Comparison of ENCODE assay signal across 14 cellular contexts in genomic region chr14:105472496-105472991, GRCh38. TPM values are rescaled to one million over a fixed set of nuclear protein-coding genes. Genes with fewer than 3 reads are reported as not detected.
DNase-seq lines count a peak whose midpoint lies in the region; ATAC-seq and TF ChIP-seq lines count a peak whose summit lies in the region.
"Had no signal": no experiment of that assay in that cellular context is flagged by ENCODE, and none has a peak within 500 bp of the region (broad histone marks: within the 10 kb centered on the region; RNA-seq: fewer than 3 reads in every experiment).

No MANE protein-coding gene starts in this region.

- H3K9me2 ChIP-seq in SK-N-SH: no peaks in the 10 kb centered on the region

- CTCF ChIA-PET in SK-N-SH (lab: Yijun Ruan, JAX): interaction anchor here (0.9 to 8.1 kb wide), 12 partner anchors 11 to 107 kb away, joined by 3 to 137 read pairs (median 6); partner anchors contain the start of genes CRIP1 and TEDC1

- peaks cover 27% of the 10 kb centered on the region for H3K79me2 ChIP-seq in SK-N-SH (ENCODE audit: insufficient read depth)

- no peak for TF ChIP-seq EP300 in SK-N-SH (IDR thresholded peaks at IDR 0.05; ENCODE audit: borderline replicate concordance in 1 of 2, low read depth in 1 of 2, low read length in 1 of 2)

- intact Hi-C loops in aorta (cut with DNase I): no loop called here
- intact Hi-C loops in activated T-helper 2 cell treated with anti-CD3 and anti-CD28 coated beads, Interferon-gamma antibody, Interleukin-2, Interleukin-4, amounts not matched to agents 10 μg/mL and 5 μg/mL and 100 μg/mL, durations not matched to agents 14 hours and 24 hours and 36 hours (cut with micrococcal nuclease): no loop called here

- H3K4me3 Mint-ChIP-seq in activated T-helper 2 cell treated with anti-CD3 and anti-CD28 coated beads, Interferon-gamma antibody, Interleukin-2, Interleukin-4, amounts not matched to agents 10 μg/mL and 5 μg/mL and 100 μg/mL, durations not matched to agents 14 hours and 24 hours and 36 hours (ENCODE audit: low read depth): no peak overlapping the region

- no peaks in the 10 kb centered on the region for H3K9me3 Mint-ChIP-seq in activated T-helper 2 cell treated with anti-CD3 and anti-CD28 coated beads, Interferon-gamma antibody, Interleukin-2, Interleukin-4, amounts not matched to agents 10 μg/mL and 5 μg/mL and 100 μg/mL, durations not matched to agents 14 hours and 24 hours and 36 hours

- DNase-seq in SK-N-SH (peak; percentile 72), aorta (peak; percentile 71 to 91), SW480 (ENCODE audit: low spot score) (no peak), activated gamma-delta T cell treated with Interleukin-2 at 50 U/mL for 16 hours (no peak)
- DNase-seq in activated T-helper 2 cell treated with anti-CD3 and anti-CD28 coated beads, Interferon-gamma antibody, Interleukin-2, Interleukin-4, amounts not matched to agents 10 μg/mL and 5 μg/mL and 100 μg/mL, durations not matched to agents 14 hours and 24 hours and 36 hours (ENCODE audit: low spot score): no peak
- DNase-seq: ACHN; activated T-cell treated with anti-CD3 and anti-CD28 coated beads, Interleukin-2, amount 50 U/mL, for 1 hour; DMS153; NCI-H524; SIG-M5 had no signal

- no peaks in the 10 kb centered on the region for H3K27me3 ChIP-seq in SK-N-SH (ENCODE audit: insufficient read depth)
- no peaks in the 10 kb centered on the region for H3K27me3 ChIP-seq in esophagus (ENCODE audit: control insufficient read depth in 1 of 2, insufficient read depth in 2 of 2, low read length in 2 of 2)
- peaks cover 7% of the 10 kb centered on the region for H3K27me3 ChIP-seq in mucosa of stomach (ENCODE audit: control insufficient read depth, insufficient read depth, low read length)
- H3K27me3 ChIP-seq in aorta (ENCODE audit: control insufficient read depth in 1 of 2, insufficient read depth in 2 of 2, low read length in 1 of 2): no peaks in the 10 kb centered on the region

- H3K4me2 ChIP-seq in SK-N-SH: no peak overlapping the region; the same call in 1 of the 2 replicates

- no peak overlapping the region for H3K9ac ChIP-seq in SK-N-SH
- H3K9ac ChIP-seq in mucosa of stomach (ENCODE audit: low read length): peak overlapping the region; percentile 43

- peaks cover 20% of the 10 kb centered on the region for H3K27me3 Mint-ChIP-seq in activated T-helper 2 cell treated with anti-CD3 and anti-CD28 coated beads, Interferon-gamma antibody, Interleukin-2, Interleukin-4, amounts not matched to agents 10 μg/mL and 5 μg/mL and 100 μg/mL, durations not matched to agents 14 hours and 24 hours and 36 hours (ENCODE audit: low read depth)

- H3K4me1 Mint-ChIP-seq in activated T-helper 2 cell treated with anti-CD3 and anti-CD28 coated beads, Interferon-gamma antibody, Interleukin-2, Interleukin-4, amounts not matched to agents 10 μg/mL and 5 μg/mL and 100 μg/mL, durations not matched to agents 14 hours and 24 hours and 36 hours (ENCODE audit: low read depth): peaks cover 3% of the 10 kb centered on the region

- peaks cover 18 to 74% of the 10 kb centered on the region in 2 experiments; a peak in 3 of 4 replicates for H3K4me1 ChIP-seq in SK-N-SH (ENCODE audit: control insufficient read depth in 1 of 2, insufficient read depth in 2 of 2, low read depth in 1 of 2, low read length in 1 of 2)
- peaks cover 20 to 62% of the 10 kb centered on the region in 2 donors for H3K4me1 ChIP-seq in esophagus (ENCODE audit: control insufficient read depth in 2 of 2, insufficient read depth in 2 of 2, low read length in 1 of 2)
- H3K4me1 ChIP-seq in mucosa of stomach (ENCODE audit: control insufficient read depth, insufficient read depth, low read length): peaks cover 60% of the 10 kb centered on the region
- no peaks in the 10 kb centered on the region for H3K4me1 ChIP-seq in aorta (ENCODE audit: control insufficient read depth in 1 of 2, insufficient read depth in 2 of 2, low read length in 2 of 2)

- peaks cover 0 to 26% of the 10 kb centered on the region in 2 experiments for H3K36me3 ChIP-seq in SK-N-SH (replicated peaks in 1 of 2; ENCODE audit: control insufficient read depth in 1 of 2, insufficient read depth in 2 of 2, low read length in 1 of 2)
- peaks cover 0 to 3% of the 10 kb centered on the region in 2 donors for H3K36me3 ChIP-seq in esophagus (ENCODE audit: control insufficient read depth in 2 of 2, insufficient read depth in 2 of 2, low read length in 1 of 2)
- H3K36me3 ChIP-seq in mucosa of stomach (ENCODE audit: control insufficient read depth, insufficient read depth, low read length): no peaks in the 10 kb centered on the region
- H3K36me3 ChIP-seq in aorta (ENCODE audit: control insufficient read depth in 1 of 2, insufficient read depth in 2 of 2, low read length in 1 of 2): no peaks in the 10 kb centered on the region

- H3K27ac ChIP-seq in SK-N-SH (ENCODE audit: low read depth in 2 of 2, low read length in 1 of 2): peak overlapping the region in 1 of 2 experiments; percentile 99; a peak in 2 of 4 replicates
- H3K27ac ChIP-seq in esophagus (ENCODE audit: low read depth in 2 of 2, low read length in 1 of 2): peak overlapping the region; percentile 91 to 93
- peak overlapping the region; percentile 8 to 81 for H3K27ac ChIP-seq in aorta (ENCODE audit: low read depth in 1 of 2, low read length in 2 of 2)

- peaks cover 5% of the 10 kb centered on the region for H3K36me3 Mint-ChIP-seq in activated T-helper 2 cell treated with anti-CD3 and anti-CD28 coated beads, Interferon-gamma antibody, Interleukin-2, Interleukin-4, amounts not matched to agents 10 μg/mL and 5 μg/mL and 100 μg/mL, durations not matched to agents 14 hours and 24 hours and 36 hours (ENCODE audit: low read depth)

- no peak for TF ChIP-seq CTCF in SK-N-SH (IDR thresholded peaks at IDR 0.05)

- H3K4me3 ChIP-seq in SK-N-SH (ENCODE audit: low read depth in 2 of 2, low read length in 1 of 2): no peak overlapping the region
- no peak overlapping the region for H3K4me3 ChIP-seq in esophagus (ENCODE audit: low read depth in 1 of 2, low read length in 2 of 2)
- no peak overlapping the region for H3K4me3 ChIP-seq in mucosa of stomach (ENCODE audit: low read length)
- H3K4me3 ChIP-seq in aorta (ENCODE audit: low read length in 2 of 2): no peak overlapping the region

- POLR2A ChIA-PET in SK-N-SH (lab: Yijun Ruan, JAX): interaction anchor here (0.7 to 3.2 kb wide), 5 partner anchors 8 to 30 kb away, joined by 3 to 16 read pairs (median 3); no protein-coding TSS in a partner anchor

- no peaks in the 10 kb centered on the region for H3K9me3 ChIP-seq in SK-N-SH
- no peaks in the 10 kb centered on the region for H3K9me3 ChIP-seq in esophagus (ENCODE audit: control insufficient read depth in 2 of 2, insufficient read depth in 1 of 2, low read depth in 1 of 2, low read length in 1 of 2)
- H3K9me3 ChIP-seq in mucosa of stomach (ENCODE audit: control insufficient read depth, low read length): no peaks in the 10 kb centered on the region
- no peaks in the 10 kb centered on the region for H3K9me3 ChIP-seq in aorta (ENCODE audit: control insufficient read depth, low read length)

- H4K20me1 ChIP-seq in SK-N-SH (ENCODE audit: insufficient read depth): peaks cover 6% of the 10 kb centered on the region; the same call in 1 of the 2 replicates

- no peak for TF ChIP-seq RAD21 in SK-N-SH (IDR thresholded peaks at IDR 0.05; ENCODE audit: low read length)

- no peak for ATAC-seq in SK-N-SH treated with all-trans-retinoic acid at 6 μM for 48 hours
- peak; percentile 0 for ATAC-seq in aorta (ENCODE audit: low FRiP score)
- ATAC-seq: activated CD4-positive, CD25-positive, alpha-beta regulatory T cell treated with anti-CD3 and anti-CD28 coated beads, Interleukin-2, amount 50 U/mL, for 24 hours had no signal

- WGBS in SK-N-SH (ENCODE audit: low lambda C conversion rate): 44% methylated on average over 2 of the region's 12 CpGs
- WGBS in esophagus, 2 donors: 40 to 46% methylated on average over 11 to 12 of the region's 12 CpGs
- WGBS in aorta, 2 donors: 10 to 15% methylated on average over 12 of the region's 12 CpGs

- H2AFZ ChIP-seq in SK-N-SH (ENCODE audit: low read depth): no peak overlapping the region

- peaks cover 9% of the 10 kb centered on the region for H3F3A ChIP-seq in SK-N-SH (replicated peaks; ENCODE audit: insufficient read depth)

- no peak overlapping the region for H3K27ac Mint-ChIP-seq in activated T-helper 2 cell treated with anti-CD3 and anti-CD28 coated beads, Interferon-gamma antibody, Interleukin-2, Interleukin-4, amounts not matched to agents 10 μg/mL and 5 μg/mL and 100 μg/mL, durations not matched to agents 14 hours and 24 hours and 36 hours

RNA-seq across cellular contexts. Expression of gene CRIP2, which starts 2.1 kb away (rescaled TPM):
- polyA plus RNA-seq in SK-N-SH (2012; rRNA removed): 219 and 335 TPM in 2 replicates
- 154 and 228 TPM in 2 replicates for polyA plus RNA-seq in SK-N-SH (2012; cell fraction: cytosol; rRNA removed)
- 326 and 608 TPM in 2 replicates for polyA plus RNA-seq in SK-N-SH (2012; cell fraction: nucleus; rRNA removed)
- 100 to 1,000 TPM in 1 of 2 donors, 10 to 100 TPM in 1; 99.5 to 145 TPM for polyA plus RNA-seq in esophagus
- total RNA-seq in aorta: 100 to 1,000 TPM; 267 to 352 TPM
- 100 to 1,000 TPM; 432 to 698 TPM for polyA plus RNA-seq in aorta
- 0.16 and 0.55 TPM in 2 replicates for total RNA-seq in activated T-helper 2 cell treated with anti-CD3 and anti-CD28 coated beads, Interferon-gamma antibody, Interleukin-2, Interleukin-4, amounts not matched to agents 10 μg/mL and 5 μg/mL and 100 μg/mL, durations not matched to agents 14 hours and 24 hours and 36 hours

RNA-seq across cellular contexts. Expression of gene CRIP1, which starts 14.1 kb away (rescaled TPM):
- polyA plus RNA-seq in SK-N-SH (2012; rRNA removed) (0.68 and 0.72 TPM in 2 replicates), esophagus (10 to 100 TPM; 78.0 to 99.3 TPM), aorta (1,000 to 10,000 TPM in 1 of 2 donors, 100 to 1,000 TPM in 1; 740 to 1,123 TPM)
- polyA plus RNA-seq in SK-N-SH (2012; cell fraction: cytosol; rRNA removed): 0.09 TPM in 1 of 2 replicates, not detected in the other
- 9.8 and 16.8 TPM in 2 replicates for polyA plus RNA-seq in SK-N-SH (2012; cell fraction: nucleus; rRNA removed)
- 100 to 1,000 TPM; 229 to 236 TPM for total RNA-seq in aorta
- 156 and 185 TPM in 2 replicates for total RNA-seq in activated T-helper 2 cell treated with anti-CD3 and anti-CD28 coated beads, Interferon-gamma antibody, Interleukin-2, Interleukin-4, amounts not matched to agents 10 μg/mL and 5 μg/mL and 100 μg/mL, durations not matched to agents 14 hours and 24 hours and 36 hours

RNA-seq across cellular contexts. Expression of gene TEDC1, which starts 18.5 kb away (rescaled TPM):
- 10.9 and 13.4 TPM in 2 replicates for polyA plus RNA-seq in SK-N-SH (2012; rRNA removed)
- 4.4 and 7.2 TPM in 2 replicates for polyA plus RNA-seq in SK-N-SH (2012; cell fraction: cytosol; rRNA removed)
- 33.0 and 74.2 TPM in 2 replicates for polyA plus RNA-seq in SK-N-SH (2012; cell fraction: nucleus; rRNA removed)
- polyA plus RNA-seq in esophagus: 10 to 100 TPM; 11.8 to 17.6 TPM
- 10 to 100 TPM in 1 of 2 donors, 1 to 10 TPM in 1; 8.6 to 30.5 TPM for total RNA-seq in aorta
- 10 to 100 TPM in 1 of 2 donors, 1 to 10 TPM in 1; 9.6 to 33.8 TPM for polyA plus RNA-seq in aorta
- total RNA-seq in activated T-helper 2 cell treated with anti-CD3 and anti-CD28 coated beads, Interferon-gamma antibody, Interleukin-2, Interleukin-4, amounts not matched to agents 10 μg/mL and 5 μg/mL and 100 μg/mL, durations not matched to agents 14 hours and 24 hours and 36 hours: 38.2 and 42.6 TPM in 2 replicates

RNA-seq across cellular contexts. Expression of gene MTA1, which starts 52.9 kb away (rescaled TPM):
- polyA plus RNA-seq in SK-N-SH (2012; rRNA removed) (74.8 and 96.3 TPM in 2 replicates), esophagus (10 to 100 TPM; 37.4 to 70.4 TPM), aorta (10 to 100 TPM; 16.9 to 85.4 TPM)
- polyA plus RNA-seq in SK-N-SH (2012; cell fraction: cytosol; rRNA removed): 45.4 and 60.6 TPM in 2 replicates
- polyA plus RNA-seq in SK-N-SH (2012; cell fraction: nucleus; rRNA removed): 499 and 721 TPM in 2 replicates
- 100 to 1,000 TPM in 1 of 2 donors, 10 to 100 TPM in 1; 71.5 to 111 TPM for total RNA-seq in aorta
- total RNA-seq in activated T-helper 2 cell treated with anti-CD3 and anti-CD28 coated beads, Interferon-gamma antibody, Interleukin-2, Interleukin-4, amounts not matched to agents 10 μg/mL and 5 μg/mL and 100 μg/mL, durations not matched to agents 14 hours and 24 hours and 36 hours: 170 and 172 TPM in 2 replicates

RNA-seq across cellular contexts. Expression of gene TMEM121, which starts 53.8 kb away (rescaled TPM):
- polyA plus RNA-seq in SK-N-SH (2012; rRNA removed) (7.2 and 9.1 TPM in 2 replicates), esophagus (1 to 10 TPM in 1 of 2 donors, under 1 TPM in 1; 0.29 to 1.3 TPM), aorta (1 to 10 TPM in 1 of 2 donors, under 1 TPM in 1; 0.75 to 4.2 TPM)
- polyA plus RNA-seq in SK-N-SH (2012; cell fraction: cytosol; rRNA removed): 2.1 and 5.7 TPM in 2 replicates
- 5.1 and 5.9 TPM in 2 replicates for polyA plus RNA-seq in SK-N-SH (2012; cell fraction: nucleus; rRNA removed)
- total RNA-seq in aorta: 1 to 10 TPM; 1.9 to 7.5 TPM
- 8.2 and 9.6 TPM in 2 replicates for total RNA-seq in activated T-helper 2 cell treated with anti-CD3 and anti-CD28 coated beads, Interferon-gamma antibody, Interleukin-2, Interleukin-4, amounts not matched to agents 10 μg/mL and 5 μg/mL and 100 μg/mL, durations not matched to agents 14 hours and 24 hours and 36 hours

Comparison
In these comparisons a context has a peak if more than half of its experiments do, and no peak if none do; other contexts are left out.
1. DNase-seq: peak in SK-N-SH (single experiment) and aorta (2 of 2); none in SW480 (single experiment), activated gamma-delta T cell treated with Interleukin-2 at 50 U/mL for 16 hours (single experiment) and activated T-helper 2 cell treated with anti-CD3 and anti-CD28 coated beads, Interferon-gamma antibody, Interleukin-2, Interleukin-4, amounts not matched to agents 10 μg/mL and 5 μg/mL and 100 μg/mL, durations not matched to agents 14 hours and 24 hours and 36 hours (single experiment).
2. RNA of gene CRIP1, which starts 14.1 kb away (polyA plus RNA-seq): 740 to 1,123 TPM in aorta and 78.0 to 99.3 TPM in esophagus; 0.09 to 16.8 TPM in SK-N-SH; every median in the first group is over 4 times any median in the second.